In the genomic region with DNA sequence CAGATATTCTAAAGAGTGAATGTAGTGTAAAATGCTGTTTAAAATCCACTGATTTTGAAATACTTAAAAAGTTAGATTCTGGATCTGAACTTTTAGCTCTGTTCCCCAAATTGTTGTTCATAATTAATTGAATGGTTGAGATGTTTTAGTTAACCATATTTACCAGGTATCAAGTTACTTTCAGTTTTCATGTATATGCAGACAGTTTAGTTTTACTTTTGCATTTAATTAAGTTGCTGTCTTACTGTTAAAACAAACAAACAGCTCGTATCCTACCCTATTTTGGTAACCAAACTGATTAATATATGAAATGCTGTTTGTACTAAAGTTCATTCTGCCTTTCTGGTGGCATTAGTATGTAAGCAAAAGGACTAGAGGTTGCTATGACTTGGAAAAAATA, we compare ENCODE assay signal across 13 cellular contexts. TPM values are rescaled to one million over a fixed set of nuclear protein-coding genes. Genes with fewer than 3 reads are reported as not detected.
DNase-seq lines count a peak whose midpoint lies in the region; ATAC-seq and TF ChIP-seq lines count a peak whose summit lies in the region.
"Had no signal": no experiment of that assay in that cellular context is flagged by ENCODE, and none has a peak within 500 bp of the region (broad histone marks: within the 10 kb centered on the region; RNA-seq: fewer than 3 reads in every experiment).

No MANE protein-coding gene starts in this region.

- H3K4me1 Mint-ChIP-seq in activated CD4-positive, alpha-beta T cell treated with anti-CD3 and anti-CD28 coated beads for 36 hours, result peaks cover 45% of the 10 kb centered on the region
- H3K4me1 Mint-ChIP-seq in WTC11, result peaks cover 49% of the 10 kb centered on the region

- peaks cover 29% of the 10 kb centered on the region for H3K36me3 ChIP-seq in neutrophil

- H3K9me3 ChIP-seq in neutrophil, result no peaks in the 10 kb centered on the region

- H3K27ac ChIP-seq in neutrophil, result peak overlapping the region; percentile 11
- H3K27ac ChIP-seq: dorsolateral prefrontal cortex had no signal

- H3K9me3 Mint-ChIP-seq in activated CD4-positive, alpha-beta T cell treated with anti-CD3 and anti-CD28 coated beads for 36 hours (ENCODE audit: low read depth), result no peaks in the 10 kb centered on the region
- no peaks in the 10 kb centered on the region for H3K9me3 Mint-ChIP-seq in WTC11

- no peak for DNase-seq in activated CD4-positive, alpha-beta T cell treated with anti-CD3 and anti-CD28 coated beads for 36 hours
- DNase-seq in activated CD4-positive, alpha-beta T cell treated with anti-CD3 and anti-CD28 coated beads for 4 hours, result no peak
- no peak for DNase-seq in WTC11 (ENCODE audit: low spot score)
- DNase-seq in NCI-H1436 treated with DMSO at 0.1 percent for 48 hours (lab: John Stamatoyannopoulos, UW), result no peak
- DNase-seq in DMS79 (lab: John Stamatoyannopoulos, UW), result no peak
- DNase-seq in RKO (ENCODE audit: low spot score), result no peak
- DNase-seq: activated gamma-delta T cell, dorsolateral prefrontal cortex, head of caudate nucleus, T-helper 9 cell had no signal

- no peak for TF ChIP-seq CTCF in WTC11 (IDR thresholded peaks at IDR 0.05)
- no peak for TF ChIP-seq CTCF in neutrophil (IDR thresholded peaks at IDR 0.05)

- H3K27me3 ChIP-seq in neutrophil, result no peaks in the 10 kb centered on the region
- H3K27me3 ChIP-seq: dorsolateral prefrontal cortex had no signal

- no peak overlapping the region for H3K4me3 Mint-ChIP-seq in activated CD4-positive, alpha-beta T cell treated with anti-CD3 and anti-CD28 coated beads for 36 hours
- H3K4me3 Mint-ChIP-seq in WTC11, result no peak overlapping the region

- H3K36me3 Mint-ChIP-seq in activated CD4-positive, alpha-beta T cell treated with anti-CD3 and anti-CD28 coated beads for 36 hours (ENCODE audit: low read depth), result peaks cover 9% of the 10 kb centered on the region
- H3K36me3 Mint-ChIP-seq in WTC11, result no peaks in the 10 kb centered on the region; the same call in 1 of the 2 replicates

- ATAC-seq in activated CD4-positive, alpha-beta T cell treated with anti-CD3 and anti-CD28 coated beads for 36 hours, result peak; percentile 30
- ATAC-seq in HG02885 (IDR thresholded peaks at IDR 0.05; ENCODE audit: poor library complexity, unreplicated experiment), result peak; percentile 53
- no peak for ATAC-seq in WTC11

- CTCF ChIA-PET in activated CD4-positive, alpha-beta T cell treated with anti-CD3 and anti-CD28 coated beads for 36 hours (lab: Charles Lee), result interaction anchor here (0.9 to 1.9 kb wide), 3 partner anchors 10 to 41 kb away, joined by 3 to 18 read pairs (median 4); no protein-coding TSS in a partner anchor
- CTCF ChIA-PET in WTC11 (lab: Charles Lee), result interaction anchor here (1.8 kb wide), 1 partner anchor 11 kb away, joined by 9 read pairs; no protein-coding TSS in a partner anchor

- no peak overlapping the region for H3K4me3 ChIP-seq in neutrophil (ENCODE audit: low read depth in 1 of 2, low read length in 1 of 2)
- H3K4me3 ChIP-seq: dorsolateral prefrontal cortex had no signal

- POLR2A ChIA-PET in activated CD4-positive, alpha-beta T cell treated with anti-CD3 and anti-CD28 coated beads for 36 hours (lab: Charles Lee), result no interaction called here
- POLR2A ChIA-PET in WTC11 (lab: Charles Lee), result no interaction called here

- intact Hi-C loops in activated CD4-positive, alpha-beta T cell treated with anti-CD3 and anti-CD28 coated beads for 36 hours (cut with DNase I, micrococcal nuclease), result no loop called here

- H3K27ac Mint-ChIP-seq in activated CD4-positive, alpha-beta T cell treated with anti-CD3 and anti-CD28 coated beads for 36 hours, result peak overlapping the region; percentile 47
- H3K27ac Mint-ChIP-seq in WTC11, result peak overlapping the region; percentile 86

- H3K27me3 Mint-ChIP-seq in activated CD4-positive, alpha-beta T cell treated with anti-CD3 and anti-CD28 coated beads for 36 hours, result no peaks in the 10 kb centered on the region
- no peaks in the 10 kb centered on the region for H3K27me3 Mint-ChIP-seq in WTC11 (ENCODE audit: low read depth)

- H3K4me1 ChIP-seq in neutrophil (ENCODE audit: control insufficient read depth in 1 of 2, insufficient read depth in 1 of 2, low read depth in 1 of 2, low read length in 1 of 2), result no peaks in the 10 kb centered on the region

TF ChIP-seq in WTC11, 78 proteins besides CTCF, POLR2A, EP300 and RAD21:
- TF ChIP-seq, protein P1, sequence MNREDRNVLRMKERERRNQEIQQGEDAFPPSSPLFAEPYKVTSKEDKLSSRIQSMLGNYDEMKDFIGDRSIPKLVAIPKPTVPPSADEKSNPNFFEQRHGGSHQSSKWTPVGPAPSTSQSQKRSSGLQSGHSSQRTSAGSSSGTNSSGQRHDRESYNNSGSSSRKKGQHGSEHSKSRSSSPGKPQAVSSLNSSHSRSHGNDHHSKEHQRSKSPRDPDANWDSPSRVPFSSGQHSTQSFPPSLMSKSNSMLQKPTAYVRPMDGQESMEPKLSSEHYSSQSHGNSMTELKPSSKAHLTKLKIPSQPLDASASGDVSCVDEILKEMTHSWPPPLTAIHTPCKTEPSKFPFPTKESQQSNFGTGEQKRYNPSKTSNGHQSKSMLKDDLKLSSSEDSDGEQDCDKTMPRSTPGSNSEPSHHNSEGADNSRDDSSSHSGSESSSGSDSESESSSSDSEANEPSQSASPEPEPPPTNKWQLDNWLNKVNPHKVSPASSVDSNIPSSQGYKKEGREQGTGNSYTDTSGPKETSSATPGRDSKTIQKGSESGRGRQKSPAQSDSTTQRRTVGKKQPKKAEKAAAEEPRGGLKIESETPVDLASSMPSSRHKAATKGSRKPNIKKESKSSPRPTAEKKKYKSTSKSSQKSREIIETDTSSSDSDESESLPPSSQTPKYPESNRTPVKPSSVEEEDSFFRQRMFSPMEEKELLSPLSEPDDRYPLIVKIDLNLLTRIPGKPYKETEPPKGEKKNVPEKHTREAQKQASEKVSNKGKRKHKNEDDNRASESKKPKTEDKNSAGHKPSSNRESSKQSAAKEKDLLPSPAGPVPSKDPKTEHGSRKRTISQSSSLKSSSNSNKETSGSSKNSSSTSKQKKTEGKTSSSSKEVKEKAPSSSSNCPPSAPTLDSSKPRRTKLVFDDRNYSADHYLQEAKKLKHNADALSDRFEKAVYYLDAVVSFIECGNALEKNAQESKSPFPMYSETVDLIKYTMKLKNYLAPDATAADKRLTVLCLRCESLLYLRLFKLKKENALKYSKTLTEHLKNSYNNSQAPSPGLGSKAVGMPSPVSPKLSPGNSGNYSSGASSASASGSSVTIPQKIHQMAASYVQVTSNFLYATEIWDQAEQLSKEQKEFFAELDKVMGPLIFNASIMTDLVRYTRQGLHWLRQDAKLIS (CRISPR knock-in tag; IDR thresholded peaks at IDR 0.05; ENCODE audit: borderline replicate concordance), result no peak
- TF ChIP-seq NR1H2 (CRISPR knock-in tag; IDR thresholded peaks at IDR 0.05), result no peak
- no peak for TF ChIP-seq GABPB1 (CRISPR knock-in tag; IDR thresholded peaks at IDR 0.05)
- TF ChIP-seq, protein P2, sequence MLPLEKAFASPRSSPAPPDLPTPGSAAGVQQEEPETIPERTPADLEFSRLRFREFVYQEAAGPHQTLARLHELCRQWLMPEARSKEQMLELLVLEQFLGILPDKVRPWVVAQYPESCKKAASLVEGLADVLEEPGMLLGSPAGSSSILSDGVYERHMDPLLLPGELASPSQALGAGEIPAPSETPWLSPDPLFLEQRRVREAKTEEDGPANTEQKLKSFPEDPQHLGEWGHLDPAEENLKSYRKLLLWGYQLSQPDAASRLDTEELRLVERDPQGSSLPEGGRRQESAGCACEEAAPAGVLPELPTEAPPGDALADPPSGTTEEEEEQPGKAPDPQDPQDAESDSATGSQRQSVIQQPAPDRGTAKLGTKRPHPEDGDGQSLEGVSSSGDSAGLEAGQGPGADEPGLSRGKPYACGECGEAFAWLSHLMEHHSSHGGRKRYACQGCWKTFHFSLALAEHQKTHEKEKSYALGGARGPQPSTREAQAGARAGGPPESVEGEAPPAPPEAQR (CRISPR knock-in tag; IDR thresholded peaks at IDR 0.05), result no peak
- TF ChIP-seq NFE2L1 (CRISPR knock-in tag; IDR thresholded peaks at IDR 0.05), result no peak
- no peak for TF ChIP-seq ZNF232 (CRISPR knock-in tag; IDR thresholded peaks at IDR 0.05)
- TF ChIP-seq OVOL2 (CRISPR knock-in tag; IDR thresholded peaks at IDR 0.05; ENCODE audit: borderline replicate concordance), result no peak
- TF ChIP-seq KAT7 (CRISPR knock-in tag; IDR thresholded peaks at IDR 0.05; ENCODE audit: borderline replicate concordance), result no peak
- TF ChIP-seq, protein P3, sequence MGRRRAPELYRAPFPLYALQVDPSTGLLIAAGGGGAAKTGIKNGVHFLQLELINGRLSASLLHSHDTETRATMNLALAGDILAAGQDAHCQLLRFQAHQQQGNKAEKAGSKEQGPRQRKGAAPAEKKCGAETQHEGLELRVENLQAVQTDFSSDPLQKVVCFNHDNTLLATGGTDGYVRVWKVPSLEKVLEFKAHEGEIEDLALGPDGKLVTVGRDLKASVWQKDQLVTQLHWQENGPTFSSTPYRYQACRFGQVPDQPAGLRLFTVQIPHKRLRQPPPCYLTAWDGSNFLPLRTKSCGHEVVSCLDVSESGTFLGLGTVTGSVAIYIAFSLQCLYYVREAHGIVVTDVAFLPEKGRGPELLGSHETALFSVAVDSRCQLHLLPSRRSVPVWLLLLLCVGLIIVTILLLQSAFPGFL (CRISPR knock-in tag; IDR thresholded peaks at IDR 0.05; ENCODE audit: borderline replicate concordance), result no peak
- TF ChIP-seq NR3C1 (CRISPR knock-in tag; conservative IDR thresholded peaks at IDR 0.05; ENCODE audit: low read depth), result no peak
- TF ChIP-seq RELA (CRISPR knock-in tag; IDR thresholded peaks at IDR 0.05; ENCODE audit: borderline replicate concordance), result no peak
- TF ChIP-seq, protein P4, sequence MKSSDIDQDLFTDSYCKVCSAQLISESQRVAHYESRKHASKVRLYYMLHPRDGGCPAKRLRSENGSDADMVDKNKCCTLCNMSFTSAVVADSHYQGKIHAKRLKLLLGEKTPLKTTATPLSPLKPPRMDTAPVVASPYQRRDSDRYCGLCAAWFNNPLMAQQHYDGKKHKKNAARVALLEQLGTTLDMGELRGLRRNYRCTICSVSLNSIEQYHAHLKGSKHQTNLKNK (CRISPR knock-in tag; IDR thresholded peaks at IDR 0.05), result no peak
- no peak for TF ChIP-seq CBFB (CRISPR knock-in tag; IDR thresholded peaks at IDR 0.05; ENCODE audit: low read depth)
- no peak for TF ChIP-seq RORB (CRISPR knock-in tag; IDR thresholded peaks at IDR 0.05)
- no peak for TF ChIP-seq MXD4 (CRISPR knock-in tag; IDR thresholded peaks at IDR 0.05; ENCODE audit: borderline replicate concordance)

RNA-seq across cellular contexts. Expression of a gene that starts 39.3 kb away (rescaled TPM):
- not detected for total RNA-seq in activated CD4-positive, alpha-beta T cell treated with anti-CD3 and anti-CD28 coated beads for 36 hours
- 1.3 TPM in 1 of 3 replicates, not detected in the others for total RNA-seq in WTC11 (2021)
- total RNA-seq: skeletal muscle tissue had no signal
